ENCODE assay signal across 8 cellular contexts in genomic region chr21:34075760-34076159, GRCh38. TPM values are rescaled to one million over a fixed set of nuclear protein-coding genes. Genes with fewer than 3 reads are reported as not detected.
A peak's percentile ranks its signal among the peaks of the same experiment; 100 is the strongest.
DNase-seq lines count a peak whose midpoint lies in the region; ATAC-seq and TF ChIP-seq lines count a peak whose summit lies in the region.

No MANE protein-coding gene starts in this region.

- H3K9me3 Mint-ChIP-seq in activated naive CD8-positive, alpha-beta T cell treated with anti-CD3 and anti-CD28 coated beads, Interleukin-2, amount 10 ng/mL, durations not matched to agents 7 days and 5 days, result no peaks in the 10 kb centered on the region
- H3K9me3 Mint-ChIP-seq in memory B cell, result no peaks in the 10 kb centered on the region

- H3K27me3 Mint-ChIP-seq in activated naive CD8-positive, alpha-beta T cell treated with anti-CD3 and anti-CD28 coated beads, Interleukin-2, amount 10 ng/mL, durations not matched to agents 7 days and 5 days, result peaks cover 2% of the 10 kb centered on the region
- no peaks in the 10 kb centered on the region for H3K27me3 Mint-ChIP-seq in memory B cell

- H3K4me3 ChIP-seq in left ventricle myocardium inferior (peak overlapping the region; percentile 86), aorta (ENCODE audit: low read length in 2 of 2) (peak overlapping the region; percentile 93 to 100)

- TF ChIP-seq CTCF in left ventricle myocardium inferior (IDR thresholded peaks at IDR 0.05; ENCODE audit: borderline replicate concordance), result no peak

- intact Hi-C loops in left ventricle myocardium inferior (cut with micrococcal nuclease), result no loop called here
- intact Hi-C loops in Right ventricle myocardium inferior (cut with DNase I), result loop anchor here (2.0 to 5.0 kb wide), 2 partner anchors 52 to 161 kb away; partner anchors contain the start of gene ATP5PO
- intact Hi-C loops in aorta (cut with DNase I), result loop anchor here (2.0 to 10.0 kb wide), 3 partner anchors 49 to 151 kb away; no protein-coding TSS in a partner anchor

- WGBS in aorta, 2 donors, result 9 to 16% methylated on average over 7 of the region's 7 CpGs

- DNase-seq in left ventricle myocardium inferior (no peak), Right ventricle myocardium inferior (ENCODE audit: missing footprints) (no peak), memory B cell (ENCODE audit: low spot score in 2 of 2) (no peak), aorta (no peak), occipital lobe (lab: John Stamatoyannopoulos, UW) (no peak), mesenteric fat pad (ENCODE audit: low spot score) (no peak)
- DNase-seq in activated naive CD8-positive, alpha-beta T cell treated with anti-CD3 and anti-CD28 coated beads, Interleukin-2, amount 10 ng/mL, durations not matched to agents 7 days and 5 days, result no peak

- ATAC-seq in Right ventricle myocardium inferior, result no peak
- ATAC-seq in activated naive CD8-positive, alpha-beta T cell treated with anti-CD3 and anti-CD28 coated beads, Interleukin-2, amount 10 ng/mL, durations not matched to agents 7 days and 5 days (ENCODE audit: low read depth), result no peak
- no peak for ATAC-seq in memory B cell (ENCODE audit: low read depth)
- ATAC-seq in aorta (ENCODE audit: low FRiP score), result no peak
- ATAC-seq in HG02623 (IDR thresholded peaks at IDR 0.05; ENCODE audit: unreplicated experiment), result no peak

- H3K36me3 Mint-ChIP-seq in activated naive CD8-positive, alpha-beta T cell treated with anti-CD3 and anti-CD28 coated beads, Interleukin-2, amount 10 ng/mL, durations not matched to agents 7 days and 5 days, result peaks cover 20% of the 10 kb centered on the region
- H3K36me3 Mint-ChIP-seq in memory B cell, result peaks cover 8% of the 10 kb centered on the region

- POLR2A ChIA-PET in activated naive CD8-positive, alpha-beta T cell treated with anti-CD3 and anti-CD28 coated beads, Interleukin-2, amount 10 ng/mL, durations not matched to agents 7 days and 5 days (lab: Charles Lee), result interaction anchor here (0.7 to 4.1 kb wide), 8 partner anchors 11 to 144 kb away, joined by 3 to 52 read pairs (median 4); no protein-coding TSS in a partner anchor

- peaks cover 63% of the 10 kb centered on the region for H3K4me1 Mint-ChIP-seq in activated naive CD8-positive, alpha-beta T cell treated with anti-CD3 and anti-CD28 coated beads, Interleukin-2, amount 10 ng/mL, durations not matched to agents 7 days and 5 days
- H3K4me1 Mint-ChIP-seq in memory B cell, result peaks cover 51% of the 10 kb centered on the region

- H3K27ac ChIP-seq in left ventricle myocardium inferior (replicated peaks) (no peak overlapping the region), aorta (ENCODE audit: low read depth in 1 of 2, low read length in 2 of 2) (no peak overlapping the region)

- H3K36me3 ChIP-seq in left ventricle myocardium inferior (no peaks in the 10 kb centered on the region), aorta (ENCODE audit: control insufficient read depth in 1 of 2, insufficient read depth in 2 of 2, low read length in 1 of 2) (no peaks in the 10 kb centered on the region)

- H3K27me3 ChIP-seq in left ventricle myocardium inferior (ENCODE audit: low read depth) (no peaks in the 10 kb centered on the region), aorta (ENCODE audit: control insufficient read depth in 1 of 2, insufficient read depth in 2 of 2, low read length in 1 of 2) (no peaks in the 10 kb centered on the region)

- peak overlapping the region; percentile 90 for H3K4me3 Mint-ChIP-seq in activated naive CD8-positive, alpha-beta T cell treated with anti-CD3 and anti-CD28 coated beads, Interleukin-2, amount 10 ng/mL, durations not matched to agents 7 days and 5 days
- peak overlapping the region; percentile 22 for H3K4me3 Mint-ChIP-seq in memory B cell

- peak overlapping the region; percentile 51 for H3K27ac Mint-ChIP-seq in activated naive CD8-positive, alpha-beta T cell treated with anti-CD3 and anti-CD28 coated beads, Interleukin-2, amount 10 ng/mL, durations not matched to agents 7 days and 5 days
- no peak overlapping the region for H3K27ac Mint-ChIP-seq in memory B cell

- H3K9me3 ChIP-seq in left ventricle myocardium inferior (replicated peaks) (no peaks in the 10 kb centered on the region), aorta (ENCODE audit: control insufficient read depth, low read length) (no peaks in the 10 kb centered on the region)

- peaks cover 68% of the 10 kb centered on the region for H3K4me1 ChIP-seq in left ventricle myocardium inferior
- peaks cover 0 to 10% of the 10 kb centered on the region in 2 donors for H3K4me1 ChIP-seq in aorta (ENCODE audit: control insufficient read depth in 1 of 2, insufficient read depth in 2 of 2, low read length in 2 of 2)

RNA-seq across cellular contexts. Expression of gene MRPS6, which starts 2.4 kb away (rescaled TPM):
- 61.9 TPM for total RNA-seq in left ventricle myocardium inferior
- total RNA-seq in Right ventricle myocardium inferior, result 72.2 TPM
- 10 to 100 TPM; 75.7 to 77.2 TPM for total RNA-seq in activated naive CD8-positive, alpha-beta T cell treated with anti-CD3 and anti-CD28 coated beads, Interleukin-2, amount 10 ng/mL, durations not matched to agents 7 days and 5 days
- total RNA-seq in aorta, result 100 to 1,000 TPM in 1 of 2 donors, 10 to 100 TPM in 1; 78.4 to 137 TPM
- polyA plus RNA-seq in aorta, result 100 to 1,000 TPM in 1 of 2 donors, 10 to 100 TPM in 1; 84.2 to 128 TPM
- total RNA-seq in occipital lobe, result 21.5 TPM
- 69.3 TPM for total RNA-seq in mesenteric fat pad

RNA-seq across cellular contexts. Expression of gene SLC5A3, which starts 2.4 kb away (rescaled TPM):
- total RNA-seq in left ventricle myocardium inferior (4.7 TPM), Right ventricle myocardium inferior (6.2 TPM), aorta (10 to 100 TPM; 25.2 to 82.3 TPM), occipital lobe (73.0 TPM), mesenteric fat pad (25.0 TPM)
- total RNA-seq in activated naive CD8-positive, alpha-beta T cell treated with anti-CD3 and anti-CD28 coated beads, Interleukin-2, amount 10 ng/mL, durations not matched to agents 7 days and 5 days, result 10 to 100 TPM; 22.3 to 23.7 TPM
- 1 to 10 TPM; 3.0 to 3.2 TPM for polyA plus RNA-seq in aorta
